In genomic region chr10:45580781-45581496, GRCh38 we compare ENCODE assay signal across 8 cellular contexts.
A peak's percentile ranks its signal among the peaks of the same experiment; 100 is the strongest.
DNase-seq lines count a peak whose midpoint lies in the region; ATAC-seq and TF ChIP-seq lines count a peak whose summit lies in the region.

No MANE protein-coding gene starts in this region.

- H3K27me3 ChIP-seq in SU-DHL-6 (ENCODE audit: low read length) (no peaks in the 10 kb centered on the region), right lobe of liver (no peaks in the 10 kb centered on the region), trophoblast cell (ENCODE audit: insufficient read depth, low read length) (no peaks in the 10 kb centered on the region)

- H4K91ac ChIP-seq in trophoblast cell (ENCODE audit: low read depth, low read length), result no peak overlapping the region

- H3K27ac ChIP-seq in SU-DHL-6 (ENCODE audit: low read depth, low read length) (no peak overlapping the region), right lobe of liver (peak overlapping the region; percentile 19 to 45 (median 35)), trophoblast cell (ENCODE audit: low read depth, low read length) (no peak overlapping the region)

- H2BK5ac ChIP-seq in trophoblast cell (ENCODE audit: low read depth, low read length, poor library complexity), result no peak overlapping the region

- TF ChIP-seq CTCF in SU-DHL-6 (IDR thresholded peaks at IDR 0.05; ENCODE audit: insufficient read depth, low read length, poor library complexity, severe bottlenecking), result no peak
- TF ChIP-seq CTCF in right lobe of liver (IDR thresholded peaks at IDR 0.05), result no peak

- no peak overlapping the region for H3K18ac ChIP-seq in trophoblast cell (ENCODE audit: low read length)

- H3K79me1 ChIP-seq in trophoblast cell (ENCODE audit: low read length), result no peaks in the 10 kb centered on the region

- no peak for TF ChIP-seq POLR2A in right lobe of liver (IDR thresholded peaks at IDR 0.05)

- intact Hi-C loops in right lobe of liver (cut with DNase I), result no loop called here

- H2BK12ac ChIP-seq in trophoblast cell (ENCODE audit: low read length), result no peak overlapping the region

- H4K8ac ChIP-seq in trophoblast cell (ENCODE audit: low read depth, low read length), result no peak overlapping the region

- no peak overlapping the region for H3K4ac ChIP-seq in trophoblast cell (ENCODE audit: low read depth, low read length)

- H2AFZ ChIP-seq in SU-DHL-6 (ENCODE audit: low read depth, low read length, severe bottlenecking) (no peak overlapping the region), trophoblast cell (ENCODE audit: insufficient read depth, low read length, poor library complexity) (no peak overlapping the region)

- no peak overlapping the region for H4K12ac ChIP-seq in trophoblast cell (ENCODE audit: low read depth, low read length)

- H3K4me3 ChIP-seq in SU-DHL-6 (ENCODE audit: insufficient read depth, low read length, poor library complexity, severe bottlenecking) (peak overlapping the region; percentile 37), right lobe of liver (peak overlapping the region; percentile 15 to 21 (median 18)), trophoblast cell (ENCODE audit: low read depth, low read length) (no peak overlapping the region)

- peaks cover 5% of the 10 kb centered on the region for H3K79me2 ChIP-seq in SU-DHL-6 (ENCODE audit: insufficient read depth, low read length)
- no peaks in the 10 kb centered on the region for H3K79me2 ChIP-seq in trophoblast cell (ENCODE audit: control insufficient read depth, insufficient read depth, low read length, poor library complexity)

- H3K4me1 ChIP-seq in right lobe of liver, result peaks cover 0 to 52% (median 14%) of the 10 kb centered on the region in 4 donors
- no peaks in the 10 kb centered on the region for H3K4me1 ChIP-seq in trophoblast cell (ENCODE audit: control insufficient read depth in 1 of 2, insufficient read depth in 2 of 2, low read length in 2 of 2)

- H3K23ac ChIP-seq in trophoblast cell (ENCODE audit: low read length), result no peak overlapping the region

- no peak overlapping the region for H2AK5ac ChIP-seq in trophoblast cell (ENCODE audit: low read length)

- ATAC-seq in GM18519 (IDR thresholded peaks at IDR 0.05; ENCODE audit: low FRiP score, unreplicated experiment) (peak; percentile 28), HG02623 (IDR thresholded peaks at IDR 0.05; ENCODE audit: unreplicated experiment) (peak; percentile 56), right lobe of liver (peak; percentile 44 to 61 (median 50))

- 15% methylated on average over 5 of the region's 5 CpGs for WGBS in right lobe of liver (ENCODE audit: insufficient coverage, low coverage, low lambda C conversion rate, missing lambda C conversion rate)
- WGBS in trophoblast cell (ENCODE audit: extremely low coverage, insufficient coverage, insufficient read length), result no CpG with 5 or more reads among the region's 5 CpGs

- H3K36me3 ChIP-seq in SU-DHL-6 (ENCODE audit: low read length) (no peaks in the 10 kb centered on the region), right lobe of liver (no peaks in the 10 kb centered on the region), trophoblast cell (ENCODE audit: control insufficient read depth in 1 of 2, insufficient read depth in 2 of 2, low read length in 2 of 2) (no peaks in the 10 kb centered on the region)

- H3K9ac ChIP-seq in SU-DHL-6 (ENCODE audit: low read length) (peak overlapping the region; percentile 30), trophoblast cell (ENCODE audit: low read length) (no peak overlapping the region)

- DNase-seq in right lobe of liver (no peak), T1000 (lab: John Stamatoyannopoulos, UW) (no peak), NCI-H524 treated with DMSO at 0.1 percent for 48 hours (lab: John Stamatoyannopoulos, UW) (no peak), trophoblast cell (no peak)
- DNase-seq in stimulated activated CD8-positive, alpha-beta memory T cell treated with anti-CD3 and anti-CD28 coated beads, Interleukin-4, amount 100 ng/mL, for 48 hours, result no peak

- H3K14ac ChIP-seq in trophoblast cell (ENCODE audit: low read length), result no peak overlapping the region

- no peaks in the 10 kb centered on the region for H3F3A ChIP-seq in SU-DHL-6 (ENCODE audit: insufficient read depth)

- peak overlapping the region; percentile 65 for H3K4me2 ChIP-seq in SU-DHL-6 (ENCODE audit: low read depth, low read length, poor library complexity, severe bottlenecking)
- H3K4me2 ChIP-seq in trophoblast cell (ENCODE audit: low read length), result no peak overlapping the region

- no peaks in the 10 kb centered on the region for H4K20me1 ChIP-seq in SU-DHL-6 (ENCODE audit: low read depth, low read length)

- no peaks in the 10 kb centered on the region for H3K9me3 ChIP-seq in SU-DHL-6 (ENCODE audit: insufficient read depth, low read length)
- no peaks in the 10 kb centered on the region for H3K9me3 ChIP-seq in right lobe of liver
- no peaks in the 10 kb centered on the region for H3K9me3 ChIP-seq in trophoblast cell (ENCODE audit: insufficient read depth, low read depth, low read length)

- no peak overlapping the region for H2BK120ac ChIP-seq in trophoblast cell (ENCODE audit: insufficient read depth, low read length, poor library complexity)

- H3K9me2 ChIP-seq in SU-DHL-6 (replicated peaks; ENCODE audit: insufficient read depth, low read length), result no peaks in the 10 kb centered on the region

Comparison
In these comparisons a context has a peak if more than half of its experiments do, and no peak if none do; other contexts are left out.
1. H3K27ac ChIP-seq: peak in right lobe of liver (3 of 3); none in SU-DHL-6 (single experiment) and trophoblast cell (single experiment).
2. Peak in every context shown above with its lines, with median percentiles within 50 percentile points of each other: ATAC-seq.